In the genomic region with DNA sequence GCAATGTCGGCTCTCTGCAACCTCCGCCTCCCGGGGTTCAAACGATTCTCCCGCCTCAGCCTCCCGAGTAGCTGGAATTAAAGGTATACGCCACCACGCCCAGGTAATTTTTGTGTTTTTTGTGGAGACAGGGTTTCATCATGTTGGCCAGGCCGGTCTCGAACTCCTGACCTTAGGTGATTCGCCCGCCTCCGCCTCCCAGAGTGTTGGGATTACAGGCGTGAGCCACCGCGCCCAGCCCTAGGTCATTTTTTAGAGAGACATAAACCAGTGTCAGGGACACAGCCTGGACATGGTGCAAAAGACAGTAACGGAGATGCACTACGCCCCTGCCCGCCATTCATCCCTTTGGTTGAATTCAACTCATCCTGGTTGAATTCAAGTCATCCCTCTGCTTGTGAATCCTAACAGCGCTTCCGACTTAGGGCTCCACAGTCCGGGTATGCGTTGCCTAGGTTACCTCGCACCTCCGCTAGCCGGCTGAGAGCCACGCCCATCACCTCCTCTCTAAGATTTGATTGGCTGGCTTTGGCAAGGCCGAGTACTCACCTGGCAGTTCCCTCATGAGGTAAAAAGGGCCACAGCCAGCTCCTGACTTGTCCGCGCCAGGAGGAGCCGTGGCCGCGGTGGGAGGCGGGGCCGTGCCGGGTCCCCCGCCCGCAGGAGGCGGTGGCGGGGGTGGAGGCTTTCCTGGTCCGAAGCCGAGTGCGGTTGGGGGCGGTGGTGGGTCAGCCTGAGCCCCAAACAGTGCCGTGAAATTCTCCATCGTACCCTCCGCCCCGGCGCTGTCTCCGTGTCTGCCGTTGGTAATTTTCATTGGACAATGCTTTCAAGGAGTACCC, we compare ENCODE assay signal across 8 cellular contexts. TPM values are rescaled to one million over a fixed set of nuclear protein-coding genes. Genes with fewer than 3 reads are reported as not detected.
DNase-seq lines count a peak whose midpoint lies in the region; ATAC-seq, FAIRE-seq and TF ChIP-seq lines count a peak whose summit lies in the region.

A gene with protein sequence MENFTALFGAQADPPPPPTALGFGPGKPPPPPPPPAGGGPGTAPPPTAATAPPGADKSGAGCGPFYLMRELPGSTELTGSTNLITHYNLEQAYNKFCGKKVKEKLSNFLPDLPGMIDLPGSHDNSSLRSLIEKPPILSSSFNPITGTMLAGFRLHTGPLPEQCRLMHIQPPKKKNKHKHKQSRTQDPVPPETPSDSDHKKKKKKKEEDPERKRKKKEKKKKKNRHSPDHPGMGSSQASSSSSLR (minus strand): TSS at position 802 of the 842 bp plus-strand sequence. CDS start 36 bp downstream, at position 766.

- H3K9me3 ChIP-seq in A549, result no peaks in the 10 kb centered on the region

- peak; percentile 46 for FAIRE-seq in A549 (lab: Jason Lieb, UNC)

- POLR2A ChIA-PET in A549 (lab: Yijun Ruan, JAX), result interaction anchor here (0.6 to 1.4 kb wide), 16 partner anchors 10 to 805 kb away, joined by 3 to 23 read pairs (median 5); a partner anchor contains a TSS

- no peak for TF ChIP-seq CTCF in A549 (IDR thresholded peaks at IDR 0.05)

- H3K27ac ChIP-seq in A549, result peak within 1 kb of the TSS; percentile 92 to 96

- CTCF ChIA-PET in A549 (lab: Yijun Ruan, JAX), result interaction anchor here (1.0 to 5.4 kb wide), 4 partner anchors 12 to 144 kb away, joined by 3 to 19 read pairs (median 4); a partner anchor contains a TSS

- peak; percentile 57 for TF ChIP-seq POLR2A in A549 (IDR thresholded peaks at IDR 0.05; ENCODE audit: low read length)

- H3K4me2 ChIP-seq in A549, result peak within 1 kb of the TSS; percentile 93

- TF ChIP-seq EP300 in A549 (IDR thresholded peaks at IDR 0.05), result no peak

- peaks cover 32% of the 10 kb centered on the region for H3K4me1 ChIP-seq in A549

- peak; percentile 77 to 81 for ATAC-seq in A549
- peak; percentile 29 for ATAC-seq in GM18870 (IDR thresholded peaks at IDR 0.05; ENCODE audit: unreplicated experiment)
- peak; percentile 33 for ATAC-seq in HG03139 (IDR thresholded peaks at IDR 0.05; ENCODE audit: unreplicated experiment)

- WGBS in A549 (ENCODE audit: missing lambda C conversion rate), result under 1% methylated on average over 33 of the region's 51 CpGs

- no peak for TF ChIP-seq RAD21 in A549 (conservative IDR thresholded peaks at IDR 0.05 in 1 of 2, IDR thresholded peaks at IDR 0.05 in 1 of 2)

- H3K4me3 ChIP-seq in A549, result peak within 1 kb of the TSS; percentile 95

- DNase-seq in A549 (ENCODE audit: low read depth in 1 of 2, low spot score in 1 of 2) (peak; percentile 75 to 89), NCI-H2196 treated with DMSO at 0.1 percent for 48 hours (lab: John Stamatoyannopoulos, UW; ENCODE audit: unreplicated experiment) (peak; percentile 96), cerebellar cortex (ENCODE audit: low spot score) (peak; percentile 92), kidney tubule cell (ENCODE audit: low spot score) (peak; percentile 97)
- DNase-seq in activated CD4-positive, CD25-positive, alpha-beta regulatory T cell (lab: John Stamatoyannopoulos, UW), result peak; percentile 59 to 68 (median 61)
- DNase-seq in stimulated activated CD4-positive, alpha-beta T cell treated with anti-CD3 and anti-CD28 coated beads, Interleukin-1b, Interleukin-23, amount 100 ng/mL, for 24 hours (ENCODE audit: low read depth in 4 of 4, low spot score in 1 of 4), result peak; percentile 30 to 63 (median 54)

TF ChIP-seq in A549, 52 proteins besides CTCF, POLR2A, EP300 and RAD21:
- TF ChIP-seq HEYL (CRISPR knock-in tag; IDR thresholded peaks at IDR 0.05) (no peak), CHD2 (IDR thresholded peaks at IDR 0.05; ENCODE audit: low read length, partially characterized antibody) (no peak), FOSB (CRISPR knock-in tag; IDR thresholded peaks at IDR 0.05) (no peak), JUNB (IDR thresholded peaks at IDR 0.05) (no peak), MYC (IDR thresholded peaks at IDR 0.05; ENCODE audit: borderline replicate concordance, low read length) (no peak), HOXB5 (CRISPR knock-in tag; IDR thresholded peaks at IDR 0.05) (no peak), PHF8 (IDR thresholded peaks at IDR 0.05; ENCODE audit: borderline replicate concordance, low read depth) (peak; percentile 61), ZC3H11A (IDR thresholded peaks at IDR 0.05) (no peak), JUN (IDR thresholded peaks at IDR 0.05) (peak; percentile 23 to 68; a peak in 2 of 5 replicates), NR3C1 (IDR thresholded peaks at IDR 0.05) (no peak), SREBF2 (IDR thresholded peaks at IDR 0.05) (no peak), TFCP2L1 (CRISPR knock-in tag; IDR thresholded peaks at IDR 0.05) (no peak), RARB (CRISPR knock-in tag; IDR thresholded peaks at IDR 0.05) (no peak), POLR2AphosphoS2 (conservative IDR thresholded peaks at IDR 0.05; ENCODE audit: low read length) (no peak), RNF2 (IDR thresholded peaks at IDR 0.05; ENCODE audit: borderline replicate concordance, low read depth) (no peak), RFX5 (IDR thresholded peaks at IDR 0.05) (peak; percentile 37; the same call in 1 of the 2 replicates), ESRRA (IDR thresholded peaks at IDR 0.05; ENCODE audit: borderline replicate concordance, low read length) (no peak), EHF (CRISPR knock-in tag; IDR thresholded peaks at IDR 0.05) (no peak), ZNF302 (CRISPR knock-in tag; IDR thresholded peaks at IDR 0.05) (no peak)
- TF ChIP-seq, protein P1, sequence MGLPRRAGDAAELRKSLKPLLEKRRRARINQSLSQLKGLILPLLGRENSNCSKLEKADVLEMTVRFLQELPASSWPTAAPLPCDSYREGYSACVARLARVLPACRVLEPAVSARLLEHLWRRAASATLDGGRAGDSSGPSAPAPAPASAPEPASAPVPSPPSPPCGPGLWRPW (IDR thresholded peaks at IDR 0.05), result no peak
- TF ChIP-seq, protein P2, sequence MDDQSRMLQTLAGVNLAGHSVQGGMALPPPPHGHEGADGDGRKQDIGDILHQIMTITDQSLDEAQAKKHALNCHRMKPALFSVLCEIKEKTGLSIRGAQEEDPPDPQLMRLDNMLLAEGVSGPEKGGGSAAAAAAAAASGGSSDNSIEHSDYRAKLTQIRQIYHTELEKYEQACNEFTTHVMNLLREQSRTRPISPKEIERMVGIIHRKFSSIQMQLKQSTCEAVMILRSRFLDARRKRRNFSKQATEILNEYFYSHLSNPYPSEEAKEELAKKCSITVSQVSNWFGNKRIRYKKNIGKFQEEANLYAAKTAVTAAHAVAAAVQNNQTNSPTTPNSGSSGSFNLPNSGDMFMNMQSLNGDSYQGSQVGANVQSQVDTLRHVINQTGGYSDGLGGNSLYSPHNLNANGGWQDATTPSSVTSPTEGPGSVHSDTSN (IDR thresholded peaks at IDR 0.05), result no peak
- TF ChIP-seq, protein P3, sequence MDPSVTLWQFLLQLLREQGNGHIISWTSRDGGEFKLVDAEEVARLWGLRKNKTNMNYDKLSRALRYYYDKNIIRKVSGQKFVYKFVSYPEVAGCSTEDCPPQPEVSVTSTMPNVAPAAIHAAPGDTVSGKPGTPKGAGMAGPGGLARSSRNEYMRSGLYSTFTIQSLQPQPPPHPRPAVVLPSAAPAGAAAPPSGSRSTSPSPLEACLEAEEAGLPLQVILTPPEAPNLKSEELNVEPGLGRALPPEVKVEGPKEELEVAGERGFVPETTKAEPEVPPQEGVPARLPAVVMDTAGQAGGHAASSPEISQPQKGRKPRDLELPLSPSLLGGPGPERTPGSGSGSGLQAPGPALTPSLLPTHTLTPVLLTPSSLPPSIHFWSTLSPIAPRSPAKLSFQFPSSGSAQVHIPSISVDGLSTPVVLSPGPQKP (IDR thresholded peaks at IDR 0.05; ENCODE audit: low read depth, low read length), result no peak
- TF ChIP-seq, protein P4, sequence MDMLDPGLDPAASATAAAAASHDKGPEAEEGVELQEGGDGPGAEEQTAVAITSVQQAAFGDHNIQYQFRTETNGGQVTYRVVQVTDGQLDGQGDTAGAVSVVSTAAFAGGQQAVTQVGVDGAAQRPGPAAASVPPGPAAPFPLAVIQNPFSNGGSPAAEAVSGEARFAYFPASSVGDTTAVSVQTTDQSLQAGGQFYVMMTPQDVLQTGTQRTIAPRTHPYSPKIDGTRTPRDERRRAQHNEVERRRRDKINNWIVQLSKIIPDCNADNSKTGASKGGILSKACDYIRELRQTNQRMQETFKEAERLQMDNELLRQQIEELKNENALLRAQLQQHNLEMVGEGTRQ (IDR thresholded peaks at IDR 0.05), result no peak
- TF ChIP-seq, protein P5, sequence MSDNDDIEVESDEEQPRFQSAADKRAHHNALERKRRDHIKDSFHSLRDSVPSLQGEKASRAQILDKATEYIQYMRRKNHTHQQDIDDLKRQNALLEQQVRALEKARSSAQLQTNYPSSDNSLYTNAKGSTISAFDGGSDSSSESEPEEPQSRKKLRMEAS (IDR thresholded peaks at IDR 0.05), result no peak
- TF ChIP-seq, protein P6, sequence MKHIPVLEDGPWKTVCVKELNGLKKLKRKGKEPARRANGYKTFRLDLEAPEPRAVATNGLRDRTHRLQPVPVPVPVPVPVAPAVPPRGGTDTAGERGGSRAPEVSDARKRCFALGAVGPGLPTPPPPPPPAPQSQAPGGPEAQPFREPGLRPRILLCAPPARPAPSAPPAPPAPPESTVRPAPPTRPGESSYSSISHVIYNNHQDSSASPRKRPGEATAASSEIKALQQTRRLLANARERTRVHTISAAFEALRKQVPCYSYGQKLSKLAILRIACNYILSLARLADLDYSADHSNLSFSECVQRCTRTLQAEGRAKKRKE (CRISPR knock-in tag; IDR thresholded peaks at IDR 0.05; ENCODE audit: low read depth), result no peak
- TF ChIP-seq, protein P7, sequence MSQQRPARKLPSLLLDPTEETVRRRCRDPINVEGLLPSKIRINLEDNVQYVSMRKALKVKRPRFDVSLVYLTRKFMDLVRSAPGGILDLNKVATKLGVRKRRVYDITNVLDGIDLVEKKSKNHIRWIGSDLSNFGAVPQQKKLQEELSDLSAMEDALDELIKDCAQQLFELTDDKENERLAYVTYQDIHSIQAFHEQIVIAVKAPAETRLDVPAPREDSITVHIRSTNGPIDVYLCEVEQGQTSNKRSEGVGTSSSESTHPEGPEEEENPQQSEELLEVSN (IDR thresholded peaks at IDR 0.05; ENCODE audit: borderline replicate concordance, low read depth), result peak; percentile 22; the same call in 1 of the 2 replicates

RNA-seq across cellular contexts. Expression of the gene that starts here (rescaled TPM):
- polyA plus RNA-seq in A549 (2011; rRNA removed), result 33.5 and 38.5 TPM in 2 replicates
- 40.9 and 44.2 TPM in 2 replicates for polyA plus RNA-seq in A549 (2012; cell fraction: cytosol; rRNA removed)
- 21.2 and 42.9 TPM in 2 replicates for polyA plus RNA-seq in A549 (2012; cell fraction: nucleus; rRNA removed)
- 22.5 to 23.5 TPM (median 23.3 TPM) in 3 replicates for polyA plus RNA-seq in A549 (2017; fragmentation: RNase III; extraction: RNeasy Plus Mini Kit Qiagen cat#74134 plus additional on column Dnase treatment)
- polyA minus RNA-seq in A549 (2011; rRNA and poly(A)+ RNA removed), result 10.7 and 11.7 TPM in 2 replicates

Comparison
In these comparisons a context has a peak if more than half of its experiments do, and no peak if none do; other contexts are left out.
1. Peak in every context shown above with its lines: DNase-seq, ATAC-seq, H3K4me3 ChIP-seq and H3K27ac ChIP-seq.
2. ATAC-seq: peak in every context shown above with its lines; median percentile 79 in A549; 33 in HG03139; 29 in GM18870.